15 cellular contexts compared by ENCODE assay signal in the genomic region with DNA sequence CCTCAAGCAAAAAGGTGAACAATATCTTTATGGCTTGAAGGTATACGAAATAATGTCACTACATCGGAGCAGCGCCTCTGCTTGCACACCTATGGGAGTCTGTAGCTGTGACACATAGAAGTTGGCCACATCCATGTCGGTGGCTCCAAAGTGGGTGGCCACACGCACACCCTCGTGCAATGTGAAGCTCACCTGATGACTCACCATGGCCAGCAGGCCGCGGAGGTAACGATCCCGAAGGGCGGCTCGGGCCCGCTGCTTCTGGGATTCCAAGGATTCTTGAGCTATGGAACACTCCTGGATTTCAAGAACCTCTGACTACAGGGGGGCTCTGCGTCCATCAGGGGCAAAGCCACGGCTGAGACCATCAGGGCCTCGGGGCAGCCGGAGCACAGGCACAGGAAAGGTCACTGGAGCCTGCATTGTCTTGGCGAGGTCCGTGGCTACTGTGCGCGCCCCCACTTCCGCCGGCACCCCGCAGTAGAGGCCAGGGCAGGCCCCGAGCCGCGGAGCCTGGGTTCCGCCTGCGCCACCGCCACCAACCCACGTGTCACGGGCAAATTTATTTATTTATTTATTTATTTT. TPM values are rescaled to one million over a fixed set of nuclear protein-coding genes. Genes with fewer than 3 reads are reported as not detected.
"Had no signal": no experiment of that assay in that cellular context is flagged by ENCODE, and none has a peak within 500 bp of the region (broad histone marks: within the 10 kb centered on the region; RNA-seq: fewer than 3 reads in every experiment).

No MANE protein-coding gene starts in this region.

- H3K36me3 ChIP-seq: sigmoid colon, spleen, suprapubic skin had no signal

- H3K27me3 ChIP-seq: hepatocyte, sigmoid colon, suprapubic skin had no signal

- H3K9me3 ChIP-seq: sigmoid colon, spleen, suprapubic skin had no signal

- FAIRE-seq: keratinocyte had no signal

- ATAC-seq: esophagus mucosa had no signal

- DNase-seq: activated naive CD4-positive, alpha-beta T cell treated with anti-CD3 and anti-CD28 coated beads for 36 hours; sigmoid colon; spleen; T-helper 9 cell had no signal

- H3K27ac ChIP-seq: hepatocyte, sigmoid colon, spleen, suprapubic skin had no signal

- H3K4me3 ChIP-seq: hepatocyte, sigmoid colon, spleen, suprapubic skin had no signal

- H3K4me1 ChIP-seq: spleen had no signal

RNA-seq across cellular contexts. Expression of a gene that starts 25.2 kb away (rescaled TPM):
- total RNA-seq: activated CD8-positive, alpha-beta memory T cell treated with anti-CD3 and anti-CD28 coated beads for 36 hours; activated naive CD4-positive, alpha-beta T cell treated with anti-CD3 and anti-CD28 coated beads for 36 hours; activated T-helper 2 cell treated with anti-CD3 and anti-CD28 coated beads, Interferon-gamma antibody, Interleukin-2, Interleukin-4, amounts not matched to agents 10 μg/mL and 5 μg/mL and 100 μg/mL, durations not matched to agents 14 hours and 24 hours and 36 hours; cardiac septum; esophagus mucosa; hepatocyte; liver; osteocyte; pulmonary artery endothelial cell; sigmoid colon; suprapubic skin had no signal
- polyA plus RNA-seq: hepatocyte, keratinocyte, liver, neural cell had no signal
